ENCODE assay signal across 20 cellular contexts in the genomic region with DNA sequence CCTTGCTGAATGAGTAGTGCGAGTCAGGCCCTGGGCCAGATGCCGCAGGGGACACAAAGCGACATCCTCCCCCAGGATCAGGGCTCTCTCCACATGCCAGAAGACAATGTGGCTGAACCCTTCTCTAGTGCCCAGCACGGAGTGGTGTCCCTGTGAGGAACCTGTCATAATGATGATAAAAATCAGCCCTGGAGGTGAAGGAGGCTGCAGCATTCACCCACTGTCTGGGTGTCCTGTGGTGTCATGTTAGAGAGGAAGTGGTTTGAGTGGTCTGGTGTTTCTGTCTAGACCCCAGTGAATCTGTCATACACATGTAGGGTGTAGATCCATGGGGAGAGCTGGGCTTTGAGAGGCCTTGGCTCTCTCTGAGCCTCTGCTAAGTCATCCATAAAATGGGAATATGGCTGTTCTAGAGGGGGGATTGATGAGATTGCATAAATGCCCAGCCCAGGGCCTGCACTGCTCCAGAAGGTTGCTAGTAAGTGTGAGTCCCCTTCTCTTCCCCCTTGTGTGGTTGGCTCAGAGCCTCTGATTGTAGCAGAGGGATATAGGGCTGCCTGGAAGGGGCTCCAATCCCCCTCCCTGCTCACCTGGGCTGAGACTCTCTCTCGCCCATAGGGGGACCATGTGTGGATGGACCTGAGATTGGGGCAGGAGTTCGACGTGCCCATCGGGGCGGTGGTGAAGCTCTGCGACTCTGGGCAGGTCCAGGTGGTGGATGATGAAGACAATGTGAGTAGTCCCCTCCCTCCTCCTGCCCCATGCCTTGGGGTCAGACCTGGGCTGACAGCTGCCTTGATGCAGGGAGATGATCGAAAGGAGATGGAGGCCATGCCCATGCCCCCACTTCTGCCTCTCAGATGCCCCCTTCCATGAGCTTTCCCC. TPM values are rescaled to one million over a fixed set of nuclear protein-coding genes. Genes with fewer than 3 reads are reported as not detected.
DNase-seq lines count a peak whose midpoint lies in the region; ATAC-seq, FAIRE-seq and TF ChIP-seq lines count a peak whose summit lies in the region.
"Had no signal": no experiment of that assay in that cellular context is flagged by ENCODE, and none has a peak within 500 bp of the region (broad histone marks: within the 10 kb centered on the region; RNA-seq: fewer than 3 reads in every experiment).

No MANE protein-coding gene starts in this region.

- peaks cover 0 to 19% (median 13%) of the 10 kb centered on the region in 7 donors for H3K27me3 ChIP-seq in spleen (replicated peaks in 1 of 7)
- H3K27me3 ChIP-seq: colonic mucosa had no signal

- H3K36me3 ChIP-seq in spleen = no peaks in the 10 kb centered on the region
- H3K36me3 ChIP-seq: colonic mucosa, tibial nerve had no signal

- no peak overlapping the region for H3K4me3 Mint-ChIP-seq in activated CD4-positive, alpha-beta memory T cell treated with anti-CD3 and anti-CD28 coated beads for 36 hours
- no peak overlapping the region for H3K4me3 Mint-ChIP-seq in nephron progenitor cell
- H3K4me3 Mint-ChIP-seq: activated naive CD8-positive, alpha-beta T cell had no signal

- no peaks in the 10 kb centered on the region for H3K36me3 Mint-ChIP-seq in activated CD4-positive, alpha-beta memory T cell treated with anti-CD3 and anti-CD28 coated beads for 36 hours
- no peaks in the 10 kb centered on the region for H3K36me3 Mint-ChIP-seq in nephron progenitor cell (ENCODE audit: low read depth)
- H3K36me3 Mint-ChIP-seq: activated naive CD8-positive, alpha-beta T cell had no signal

- no peak overlapping the region for H3K27ac Mint-ChIP-seq in activated CD4-positive, alpha-beta memory T cell treated with anti-CD3 and anti-CD28 coated beads for 36 hours
- H3K27ac Mint-ChIP-seq in nephron progenitor cell = peak overlapping the region; percentile 4

- CTCF ChIA-PET in activated CD4-positive, alpha-beta memory T cell treated with anti-CD3 and anti-CD28 coated beads for 36 hours (lab: Charles Lee) = no interaction called here

- peaks cover 0 to 32% (median under 1%) of the 10 kb centered on the region in 6 donors for H3K4me1 ChIP-seq in spleen

- H3K9me3 Mint-ChIP-seq in activated CD4-positive, alpha-beta memory T cell treated with anti-CD3 and anti-CD28 coated beads for 36 hours = no peaks in the 10 kb centered on the region
- H3K9me3 Mint-ChIP-seq in nephron progenitor cell = no peaks in the 10 kb centered on the region

- no peaks in the 10 kb centered on the region for H3K9me3 ChIP-seq in spleen
- H3K9me3 ChIP-seq: colonic mucosa, tibial nerve had no signal

- H3K27ac ChIP-seq in spleen = no peak overlapping the region
- H3K27ac ChIP-seq: colonic mucosa, SK-N-MC, tibial nerve had no signal

- TF ChIP-seq CTCF in nephron progenitor cell (IDR thresholded peaks at IDR 0.05) (no peak), spleen (IDR thresholded peaks at IDR 0.05 in 8 of 11, conservative IDR thresholded peaks at IDR 0.05 in 3 of 11) (no peak)

- intact Hi-C loops in activated CD4-positive, alpha-beta memory T cell treated with anti-CD3 and anti-CD28 coated beads for 36 hours (cut with micrococcal nuclease) = no loop called here
- intact Hi-C loops in spleen (cut with DNase I; ENCODE audit: low total_unique reads) = no loop called here

- POLR2A ChIA-PET in activated CD4-positive, alpha-beta memory T cell treated with anti-CD3 and anti-CD28 coated beads for 36 hours (lab: Charles Lee) = no interaction called here

- WGBS in spleen, 5 donors = 78 to 91% (median 89%) methylated on average over 9 to 11 of the region's 11 CpGs

- H3K27me3 Mint-ChIP-seq in activated CD4-positive, alpha-beta memory T cell treated with anti-CD3 and anti-CD28 coated beads for 36 hours = peaks cover 9% of the 10 kb centered on the region
- H3K27me3 Mint-ChIP-seq in nephron progenitor cell (ENCODE audit: low read depth, poor library complexity) = peaks cover 20% of the 10 kb centered on the region

- H3K4me3 ChIP-seq in spleen = no peak overlapping the region
- H3K4me3 ChIP-seq: colonic mucosa, SK-N-MC, tibial nerve had no signal

- ATAC-seq in HG03378 (IDR thresholded peaks at IDR 0.05; ENCODE audit: unreplicated experiment) = no peak

- DNase-seq in NOMO-1 treated with DMSO at 0.1 percent for 48 hours (lab: John Stamatoyannopoulos, UW; ENCODE audit: unreplicated experiment) (peak; percentile 5), NOMO-1 treated with dmso at 0.1 percent for 144 hours (lab: John Stamatoyannopoulos, UW; ENCODE audit: unreplicated experiment) (no peak), HT1080 (ENCODE audit: low read depth) (peak; percentile 7), nephron progenitor cell (no peak), spleen (no peak), urothelium cell line (ENCODE audit: low spot score) (no peak)
- DNase-seq in activated CD4-positive, alpha-beta memory T cell treated with anti-CD3 and anti-CD28 coated beads for 36 hours = peak; percentile 28
- DNase-seq: 8988T; activated CD4-positive, alpha-beta T cell treated with anti-CD3 and anti-CD28 coated beads for 4 hours; colonic mucosa; Karpas-422; NCI-H2081 had no signal

- no peak for TF ChIP-seq POLR2A in spleen (IDR thresholded peaks at IDR 0.05)

- no peak for FAIRE-seq in urothelium cell line (lab: Jason Lieb, UNC)
- FAIRE-seq: D721Med had no signal

- peaks cover under 1% of the 10 kb centered on the region for H3K4me1 Mint-ChIP-seq in activated CD4-positive, alpha-beta memory T cell treated with anti-CD3 and anti-CD28 coated beads for 36 hours (ENCODE audit: low read depth)
- peaks cover 68% of the 10 kb centered on the region for H3K4me1 Mint-ChIP-seq in nephron progenitor cell

RNA-seq across cellular contexts. Expression of a gene that starts 14.3 kb away (rescaled TPM):
- total RNA-seq in HT1080 (2014; rRNA removed; shearing (Covaris generic)) = 0.37 and 0.51 TPM in 2 replicates
- polyA plus RNA-seq in HT1080 (2015; cell fraction: cytosol; rRNA removed) = 0.33 and 0.43 TPM in 2 replicates
- 1.3 and 1.9 TPM in 2 replicates for polyA plus RNA-seq in HT1080 (2015; cell fraction: nucleus; rRNA removed)
- total RNA-seq in activated CD4-positive, alpha-beta memory T cell treated with anti-CD3 and anti-CD28 coated beads for 36 hours = under 1 TPM; 0.29 to 0.38 TPM
- 100 to 1,000 TPM in 1 of 7 donors, 10 to 100 TPM in 6; 27.2 to 147 (median 61.0) TPM for total RNA-seq in spleen
- polyA plus RNA-seq in spleen = 10 to 100 TPM in 2 of 3 donors, 1 to 10 TPM in 1; 3.5 to 14.3 (median 11.3) TPM

RNA-seq across cellular contexts. Expression of a gene that starts 39.7 kb away (rescaled TPM):
- total RNA-seq in HT1080 (2014; rRNA removed; shearing (Covaris generic)) = 0.58 TPM in 1 of 2 replicates, not detected in the other
- polyA plus RNA-seq in HT1080 (2015; cell fraction: cytosol; rRNA removed) = 0.44 TPM in 1 of 2 replicates, not detected in the other
- polyA plus RNA-seq in HT1080 (2015; cell fraction: nucleus; rRNA removed) = 0.64 TPM in 1 of 2 replicates, not detected in the other
- total RNA-seq in activated CD4-positive, alpha-beta memory T cell treated with anti-CD3 and anti-CD28 coated beads for 36 hours = not detected
- total RNA-seq in spleen = under 1 TPM in 1 of 7 donors, not detected in 6; 0.64 TPM
- under 1 TPM in 1 of 3 donors, not detected in 2; 0.51 TPM for polyA plus RNA-seq in spleen
- total RNA-seq: lung microvascular endothelial cell, omental fat pad had no signal
- polyA plus RNA-seq: fibroblast of lung had no signal

Comparison
In these comparisons a context has a peak if more than half of its experiments do, and no peak if none do; other contexts are left out.
1. DNase-seq: peak in NOMO-1 treated with DMSO at 0.1 percent for 48 hours (single experiment), HT1080 (single experiment) and activated CD4-positive, alpha-beta memory T cell treated with anti-CD3 and anti-CD28 coated beads for 36 hours (single experiment); none in NOMO-1 treated with dmso at 0.1 percent for 144 hours (single experiment), nephron progenitor cell (single experiment), spleen (single experiment) and urothelium cell line (single experiment).
2. RNA of a gene that starts 14.3 kb away (total RNA-seq): 27.2 to 147 TPM in spleen; 0.37 to 0.51 TPM in HT1080 and 0.29 to 0.38 TPM in activated CD4-positive, alpha-beta memory T cell treated with anti-CD3 and anti-CD28 coated beads for 36 hours; every median in the first group is over 10 times any median in the second.